ENCODE assay signal across 8 cellular contexts in genomic region chr2:69641887-69642708, GRCh38.
A peak's percentile ranks its signal among the peaks of the same experiment; 100 is the strongest.
DNase-seq lines count a peak whose midpoint lies in the region; ATAC-seq lines count a peak whose summit lies in the region.

No MANE protein-coding gene starts in this region.

- peak overlapping the region; percentile 61 for H3K4me3 ChIP-seq in mucosa of stomach (ENCODE audit: low read length)

- peak overlapping the region; percentile 90 for H3K27ac Mint-ChIP-seq in stimulated activated naive CD8-positive, alpha-beta T cell treated with anti-CD3 and anti-CD28 coated beads, Interleukin-15, Interleukin-2, amounts not matched to agents 100 ng/mL and 50 ng/mL, for 24 hours

- H3K9ac ChIP-seq in mucosa of stomach (ENCODE audit: low read length), result peak overlapping the region; percentile 95

- H3K27me3 ChIP-seq in mucosa of stomach (ENCODE audit: control insufficient read depth, insufficient read depth, low read length), result no peaks in the 10 kb centered on the region

- ATAC-seq in stimulated activated naive CD8-positive, alpha-beta T cell treated with anti-CD3 and anti-CD28 coated beads, Interleukin-15, Interleukin-2, amounts not matched to agents 100 U/mL and 50 U/mL, for 24 hours, result no peak
- no peak for ATAC-seq in HG03025 (IDR thresholded peaks at IDR 0.05; ENCODE audit: low FRiP score, unreplicated experiment)

- H3K27me3 Mint-ChIP-seq in stimulated activated naive CD8-positive, alpha-beta T cell treated with anti-CD3 and anti-CD28 coated beads, Interleukin-15, Interleukin-2, amounts not matched to agents 100 ng/mL and 50 ng/mL, for 24 hours, result no peaks in the 10 kb centered on the region

- H3K4me1 Mint-ChIP-seq in stimulated activated naive CD8-positive, alpha-beta T cell treated with anti-CD3 and anti-CD28 coated beads, Interleukin-15, Interleukin-2, amounts not matched to agents 100 ng/mL and 50 ng/mL, for 24 hours (ENCODE audit: low read depth), result peaks cover 76% of the 10 kb centered on the region

- H3K4me3 Mint-ChIP-seq in stimulated activated naive CD8-positive, alpha-beta T cell treated with anti-CD3 and anti-CD28 coated beads, Interleukin-15, Interleukin-2, amounts not matched to agents 100 ng/mL and 50 ng/mL, for 24 hours, result peak overlapping the region; percentile 96

- no peaks in the 10 kb centered on the region for H3K36me3 ChIP-seq in mucosa of stomach (ENCODE audit: control insufficient read depth, insufficient read depth, low read length)

- H3K36me3 Mint-ChIP-seq in stimulated activated naive CD8-positive, alpha-beta T cell treated with anti-CD3 and anti-CD28 coated beads, Interleukin-15, Interleukin-2, amounts not matched to agents 100 ng/mL and 50 ng/mL, for 24 hours (ENCODE audit: low read depth), result peaks cover 31% of the 10 kb centered on the region

- no peaks in the 10 kb centered on the region for H3K9me3 Mint-ChIP-seq in stimulated activated naive CD8-positive, alpha-beta T cell treated with anti-CD3 and anti-CD28 coated beads, Interleukin-15, Interleukin-2, amounts not matched to agents 100 ng/mL and 50 ng/mL, for 24 hours

- peaks cover 19% of the 10 kb centered on the region for H3K4me1 ChIP-seq in mucosa of stomach (ENCODE audit: control insufficient read depth, insufficient read depth, low read length)

- no peak for DNase-seq in stimulated activated naive CD8-positive, alpha-beta T cell treated with anti-CD3 and anti-CD28 coated beads, Interleukin-15, Interleukin-2, amounts not matched to agents 100 U/mL and 50 U/mL, for 24 hours
- DNase-seq in cerebellar cortex (ENCODE audit: low spot score) (peak; percentile 36), activated gamma-delta T cell treated with Interleukin-2 at 50 U/mL for 16 hours (no peak), OCI-M2 (lab: John Stamatoyannopoulos, UW; ENCODE audit: unreplicated experiment) (no peak)
- no peak for DNase-seq in stimulated activated CD4-positive, alpha-beta T cell treated with anti-CD3 and anti-CD28 coated beads, Interleukin-12 subunit alpha, Interleukin-12 subunit beta, amount 100 ng/mL, for 4 hours

- H3K9me3 ChIP-seq in mucosa of stomach (ENCODE audit: control insufficient read depth, low read length), result no peaks in the 10 kb centered on the region
